In the genomic region with DNA sequence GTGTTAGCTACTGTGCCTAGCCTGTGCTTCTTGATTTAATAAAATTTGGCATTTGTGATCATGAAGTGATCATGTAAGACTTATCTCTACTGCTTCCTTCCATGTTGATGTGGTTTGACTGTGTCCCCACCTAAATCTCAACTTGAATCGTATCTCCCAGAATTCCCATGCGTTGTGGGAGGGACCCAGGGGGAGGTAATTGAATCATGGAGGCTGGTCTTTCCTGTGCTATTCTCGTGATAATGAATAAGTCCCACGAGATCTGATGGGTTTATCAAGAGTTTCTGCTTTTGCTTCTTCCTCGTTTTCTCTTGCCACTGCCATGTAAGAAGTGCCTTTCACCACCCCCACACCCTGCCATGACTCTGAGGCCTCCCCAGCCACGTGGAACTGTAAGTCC, we compare ENCODE assay signal across 18 cellular contexts. TPM values are rescaled to one million over a fixed set of nuclear protein-coding genes. Genes with fewer than 3 reads are reported as not detected.
DNase-seq lines count a peak whose midpoint lies in the region; TF ChIP-seq lines count a peak whose summit lies in the region.
"Had no signal": no experiment of that assay in that cellular context is flagged by ENCODE, and none has a peak within 500 bp of the region (broad histone marks: within the 10 kb centered on the region; RNA-seq: fewer than 3 reads in every experiment).

Gene OVAAL (plus strand): TSS at position 301 of the 400 bp plus-strand sequence.

- no peak for TF ChIP-seq CTCF in left ventricle myocardium inferior (IDR thresholded peaks at IDR 0.05; ENCODE audit: borderline replicate concordance)
- no peak for TF ChIP-seq CTCF in right atrium auricular region (IDR thresholded peaks at IDR 0.05)
- no peak for TF ChIP-seq CTCF in HFFc6 (IDR thresholded peaks at IDR 0.05)
- TF ChIP-seq CTCF in ascending aorta (IDR thresholded peaks at IDR 0.05), result no peak
- TF ChIP-seq CTCF in transverse colon (IDR thresholded peaks at IDR 0.05), result no peak

- peak within 1 kb of the TSS; percentile 88 for H3K27ac Mint-ChIP-seq in HFFc6
- H3K27ac Mint-ChIP-seq: CD8-positive, alpha-beta memory T cell; H9; IgD-negative memory B cell had no signal

- 82 to 96% methylated on average over 5 to 6 of the region's 6 CpGs for WGBS in transverse colon (ENCODE audit: low coverage in 1 of 2), 2 donors

- intact Hi-C loops in left ventricle myocardium inferior (cut with micrococcal nuclease) (no loop called here), ascending aorta (cut with DNase I) (no loop called here), transverse colon (cut with DNase I; ENCODE audit: low total_unique reads) (no loop called here)

- H3K4me1 Mint-ChIP-seq in HFFc6 (ENCODE audit: low read depth), result peaks cover 51% of the 10 kb centered on the region
- H3K4me1 Mint-ChIP-seq: CD14-positive monocyte; CD8-positive, alpha-beta memory T cell had no signal

- in situ Hi-C loops in transverse colon (cut with MboI; ENCODE audit: low pct_ligation_motif_present in 1 of 4, low pct_unique_long_range_greater_than_20kb in 1 of 4, low sequenced_read_pairs in 3 of 4), result no loop called here

- H3K36me3 Mint-ChIP-seq in HFFc6 (ENCODE audit: low read depth), result no peaks in the 10 kb centered on the region
- H3K36me3 Mint-ChIP-seq: CD14-positive monocyte, IgD-negative memory B cell had no signal

- no peaks in the 10 kb centered on the region for H3K27me3 ChIP-seq in left ventricle myocardium inferior (ENCODE audit: low read depth)
- no peaks in the 10 kb centered on the region for H3K27me3 ChIP-seq in right atrium auricular region
- H3K27me3 ChIP-seq in ascending aorta, result no peaks in the 10 kb centered on the region
- no peaks in the 10 kb centered on the region for H3K27me3 ChIP-seq in transverse colon
- H3K27me3 ChIP-seq: BE2C had no signal

- no peak within 1 kb of the TSS for H3K4me3 ChIP-seq in left ventricle myocardium inferior
- no peak within 1 kb of the TSS for H3K4me3 ChIP-seq in right atrium auricular region
- H3K4me3 ChIP-seq in ascending aorta, result no peak within 1 kb of the TSS
- no peak within 1 kb of the TSS for H3K4me3 ChIP-seq in transverse colon
- H3K4me3 ChIP-seq: GM12878 had no signal

- TF ChIP-seq EP300 in transverse colon (IDR thresholded peaks at IDR 0.05; ENCODE audit: low read depth), result no peak

- no peaks in the 10 kb centered on the region for H3K36me3 ChIP-seq in left ventricle myocardium inferior
- no peaks in the 10 kb centered on the region for H3K36me3 ChIP-seq in right atrium auricular region
- no peaks in the 10 kb centered on the region for H3K36me3 ChIP-seq in ascending aorta
- H3K36me3 ChIP-seq in transverse colon, result no peaks in the 10 kb centered on the region
- H3K36me3 ChIP-seq: BE2C had no signal

- H3K9me3 Mint-ChIP-seq in HFFc6, result no peaks in the 10 kb centered on the region
- H3K9me3 Mint-ChIP-seq: CD8-positive, alpha-beta memory T cell had no signal

- H3K9me3 ChIP-seq in left ventricle myocardium inferior (replicated peaks) (no peaks in the 10 kb centered on the region), right atrium auricular region (no peaks in the 10 kb centered on the region), ascending aorta (no peaks in the 10 kb centered on the region), transverse colon (no peaks in the 10 kb centered on the region)
- H3K9me3 ChIP-seq: BE2C had no signal

- H3K27ac ChIP-seq in left ventricle myocardium inferior (replicated peaks), result peak within 1 kb of the TSS; percentile 84
- peak within 1 kb of the TSS in 1 of 2 donors; percentile 77 for H3K27ac ChIP-seq in right atrium auricular region
- peak within 1 kb of the TSS; percentile 76 to 78 for H3K27ac ChIP-seq in ascending aorta
- peak within 1 kb of the TSS; percentile 54 to 69 (median 60) for H3K27ac ChIP-seq in transverse colon

- no peak for TF ChIP-seq POLR2A in transverse colon (IDR thresholded peaks at IDR 0.05)

- DNase-seq in left ventricle myocardium inferior (no peak), right atrium auricular region (ENCODE audit: low spot score) (no peak), HFFc6 (no peak), ascending aorta (ENCODE audit: low spot score in 2 of 2) (no peak), transverse colon (no peak), GF-D8 (lab: John Stamatoyannopoulos, UW) (no peak), NCI-H2196 treated with DMSO at 0.1 percent for 48 hours (lab: John Stamatoyannopoulos, UW; ENCODE audit: unreplicated experiment) (no peak), hippocampal formation (lab: John Stamatoyannopoulos, UW) (no peak)
- DNase-seq: BE2C; CD8-positive, alpha-beta memory T cell; DMS 273 treated with DMSO at 0.1 percent for 48 hours; GOT3; H9 had no signal

- H3K4me3 Mint-ChIP-seq in HFFc6, result no peak within 1 kb of the TSS
- H3K4me3 Mint-ChIP-seq: CD14-positive monocyte; CD8-positive, alpha-beta memory T cell; H9; IgD-negative memory B cell had no signal

- peaks cover 3% of the 10 kb centered on the region for H3K27me3 Mint-ChIP-seq in HFFc6 (ENCODE audit: insufficient read depth)

- H3K4me1 ChIP-seq in left ventricle myocardium inferior, result peaks cover 41% of the 10 kb centered on the region
- H3K4me1 ChIP-seq in right atrium auricular region, result peaks cover 0 to 25% of the 10 kb centered on the region in 2 donors
- peaks cover 8 to 25% of the 10 kb centered on the region in 2 donors for H3K4me1 ChIP-seq in ascending aorta
- peaks cover 0 to 21% (median 14%) of the 10 kb centered on the region in 4 donors for H3K4me1 ChIP-seq in transverse colon

RNA-seq across cellular contexts. Expression of gene OVAAL, which starts in this region (rescaled TPM):
- 5.3 TPM for total RNA-seq in left ventricle myocardium inferior
- total RNA-seq in right atrium auricular region, result 1 to 10 TPM in 1 of 2 donors, under 1 TPM in 1; 0.70 to 2.0 TPM
- not detected for total RNA-seq in HFFc6 (2021; fragmentation: NEBNext Ultra II Directional; extraction: Animal tissue kit (Norgen Biotek cat#: 25700))
- not detected for total RNA-seq in ascending aorta
- total RNA-seq in transverse colon, result under 1 TPM in 1 of 4 donors, not detected in 3; 0.41 TPM
- total RNA-seq: CD8-positive, alpha-beta memory T cell; Daoy; GM12878; H9; HT-29 had no signal
